In the genomic region with DNA sequence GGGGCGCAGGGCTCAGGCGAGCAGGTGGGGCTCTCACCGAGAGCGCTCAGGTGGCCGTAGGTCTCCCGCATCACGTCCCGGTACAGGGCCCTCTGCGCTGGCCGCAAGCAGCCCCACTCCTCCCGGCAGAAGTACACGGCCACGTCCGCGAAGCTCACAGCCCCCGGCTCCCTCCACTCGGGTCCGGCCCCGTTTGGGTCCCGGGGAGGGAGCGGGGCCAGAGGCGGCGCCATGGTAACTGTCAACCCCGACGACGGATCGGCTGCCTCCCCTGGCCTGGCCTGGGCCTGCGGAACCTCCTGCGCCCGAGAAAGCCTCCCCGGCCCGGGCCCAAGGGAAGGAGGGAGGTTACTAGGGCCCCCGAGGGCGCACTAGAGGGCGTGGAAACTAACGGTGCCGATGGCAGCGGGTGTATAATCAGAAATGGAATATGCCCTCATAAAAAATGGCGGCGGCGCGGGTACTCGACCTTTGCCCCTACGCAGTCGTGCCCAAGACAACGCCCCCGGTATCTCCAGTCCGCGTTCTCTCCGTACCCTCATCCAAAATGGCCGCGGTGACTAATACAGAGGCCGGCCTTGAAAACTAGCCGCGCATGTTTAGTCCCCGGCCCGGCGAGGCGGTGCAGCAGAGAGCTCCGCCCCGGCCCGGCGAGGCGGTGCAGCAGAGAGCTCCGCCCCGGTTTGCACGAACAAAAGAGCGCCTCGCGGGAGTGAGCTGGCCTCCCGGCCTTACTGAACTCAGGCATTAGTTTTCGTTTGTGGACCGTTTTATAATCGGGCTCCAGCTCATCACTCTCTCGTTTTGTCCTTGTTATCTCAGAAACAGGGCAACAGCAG, we compare ENCODE assay signal across 8 cellular contexts. TPM values are rescaled to one million over a fixed set of nuclear protein-coding genes. Genes with fewer than 3 reads are reported as not detected.
A peak's percentile ranks its signal among the peaks of the same experiment; 100 is the strongest.
DNase-seq lines count a peak whose midpoint lies in the region; FAIRE-seq and TF ChIP-seq lines count a peak whose summit lies in the region.

A gene (minus strand): TSS at position 425 of the 839 bp plus-strand sequence. CDS start 192 bp downstream, at position 233.

- peaks cover 14 to 27% of the 10 kb centered on the region in 2 experiments for H3K4me1 Mint-ChIP-seq in H9

- H2BK120ac ChIP-seq in H9 (ENCODE audit: low read depth, low read length, poor library complexity, severe bottlenecking): no peak within 1 kb of the TSS

- H3K18ac ChIP-seq in H9 (ENCODE audit: insufficient read length, low read depth, low read length): peak within 1 kb of the TSS; percentile 72

- H2BK15ac ChIP-seq in H9 (ENCODE audit: low read depth, low read length): 0 out of 2 replicates have a peak within 1 kb of the TSS, but pooled peaks have one; percentile 86

- H3K27ac Mint-ChIP-seq in H9: peak within 1 kb of the TSS; percentile 94 to 97 (median 96); a peak in 6 of 7 replicates

- no peaks in the 10 kb centered on the region for H3K36me3 ChIP-seq in MM.1S (replicated peaks; ENCODE audit: insufficient read depth, low read length)
- H3K36me3 ChIP-seq in neural cell (ENCODE audit: insufficient read depth, low read length): no peaks in the 10 kb centered on the region
- H3K36me3 ChIP-seq in stomach: peaks cover 13 to 32% (median 32%) of the 10 kb centered on the region in 4 donors

- peak; percentile 99 for FAIRE-seq in G401.6 (lab: Jason Lieb, UNC)

- H3K23ac ChIP-seq in H9 (ENCODE audit: insufficient read length, low read depth, low read length): no peak within 1 kb of the TSS

- H3F3A ChIP-seq in MM.1S (ENCODE audit: insufficient read depth, low read length) (peaks cover 10% of the 10 kb centered on the region), neural cell (ENCODE audit: insufficient read depth, low read length, poor library complexity, severe bottlenecking) (no peaks in the 10 kb centered on the region)

- H3T11ph ChIP-seq in H9 (ENCODE audit: low read length): no peak within 1 kb of the TSS

- no peak within 1 kb of the TSS for H3K56ac ChIP-seq in H9 (ENCODE audit: insufficient read length, low read depth, low read length)

- no peak within 1 kb of the TSS for H2BK12ac ChIP-seq in H9 (ENCODE audit: insufficient read length, low read depth, low read length)

- H2AFZ ChIP-seq in H9 (ENCODE audit: low read length): no peak within 1 kb of the TSS
- H2AFZ ChIP-seq in MM.1S (ENCODE audit: low read length): peak within 1 kb of the TSS; percentile 94
- peak within 1 kb of the TSS; percentile 95 for H2AFZ ChIP-seq in neural cell (ENCODE audit: low read depth, low read length)

- peak; percentile 48 for TF ChIP-seq RAD21 in neural cell (conservative IDR thresholded peaks at IDR 0.05)

- no peaks in the 10 kb centered on the region for H3K9me3 ChIP-seq in H9 (ENCODE audit: control insufficient read depth, low read depth, low read length)
- no peaks in the 10 kb centered on the region for H3K9me3 ChIP-seq in MM.1S (replicated peaks; ENCODE audit: insufficient read depth, low read length)
- H3K9me3 ChIP-seq in neural cell (ENCODE audit: low read length): no peaks in the 10 kb centered on the region
- no peaks in the 10 kb centered on the region for H3K9me3 ChIP-seq in stomach

- TF ChIP-seq EP300 in neural cell (conservative IDR thresholded peaks at IDR 0.05; ENCODE audit: poor library complexity, severe bottlenecking) (peak; percentile 57), stomach (IDR thresholded peaks at IDR 0.05) (no peak)

- peak within 1 kb of the TSS; percentile 67 for H3K9ac ChIP-seq in H9 (ENCODE audit: extremely low read depth, insufficient read length, low read length)
- peak within 1 kb of the TSS; percentile 90 for H3K9ac ChIP-seq in MM.1S (ENCODE audit: low read length)
- peak within 1 kb of the TSS; percentile 98 for H3K9ac ChIP-seq in neural cell (ENCODE audit: low read length)

- H3K36me3 Mint-ChIP-seq in H9 (ENCODE audit: insufficient read depth in 1 of 3, low read depth in 3 of 3): peaks cover 5 to 25% (median 23%) of the 10 kb centered on the region in 3 experiments

- no peak within 1 kb of the TSS for H3K4ac ChIP-seq in H9 (ENCODE audit: low read depth, low read length)

- WGBS in H9 (ENCODE audit: extremely low coverage, insufficient read length, low lambda C conversion rate): no CpG with 5 or more reads among the region's 75 CpGs
- 0% methylated on average over 12 to 75 of the region's 75 CpGs for whole genome bisulfite sequencing in stomach, 5 donors

- H3K23me2 ChIP-seq in H9 (ENCODE audit: insufficient read length, low read depth, low read length, poor library complexity, severe bottlenecking): peaks cover 8% of the 10 kb centered on the region

- peak within 1 kb of the TSS; percentile 29 for H4K5ac ChIP-seq in H9 (ENCODE audit: insufficient read length, low read depth, low read length)

- no peak for TF ChIP-seq CTCF in H9 (conservative IDR thresholded peaks at IDR 0.05)
- no peak; the same call in 1 of the 2 replicates for TF ChIP-seq CTCF in MM.1S (IDR thresholded peaks at IDR 0.05; ENCODE audit: low read length)
- TF ChIP-seq CTCF in neural cell (IDR thresholded peaks at IDR 0.05; ENCODE audit: poor library complexity, severe bottlenecking): peak; percentile 43
- peak in 1 of 7 experiments; percentile 6 for TF ChIP-seq CTCF in stomach (IDR thresholded peaks at IDR 0.05)

- peak in 1 of 4 donors; percentile 12 for TF ChIP-seq POLR2A in stomach (IDR thresholded peaks at IDR 0.05)

- peak; percentile 97 for DNase-seq in H9
- DNase-seq in MM.1S: peak; percentile 97
- peak; percentile 74 for DNase-seq in SIG-M5 (lab: John Stamatoyannopoulos, UW)
- peak; percentile 81 for DNase-seq in activated gamma-delta T cell (lab: John Stamatoyannopoulos, UW)
- DNase-seq in fibroblast of the conjunctiva (ENCODE audit: low read depth): peak; percentile 95
- DNase-seq in stomach: peak; percentile 99

- no peaks in the 10 kb centered on the region for H3K27me3 ChIP-seq in H9 (ENCODE audit: insufficient read depth, low read length)
- no peaks in the 10 kb centered on the region for H3K27me3 ChIP-seq in MM.1S (replicated peaks; ENCODE audit: insufficient read depth, low read length)
- H3K27me3 ChIP-seq in neural cell (ENCODE audit: insufficient read depth, low read depth, low read length): no peaks in the 10 kb centered on the region
- H3K27me3 ChIP-seq in stomach: no peaks in the 10 kb centered on the region

- H2BK20ac ChIP-seq in H9 (ENCODE audit: low read depth, low read length, poor library complexity, severe bottlenecking): no peak within 1 kb of the TSS

- peak within 1 kb of the TSS; percentile 60 for H3K14ac ChIP-seq in H9 (ENCODE audit: insufficient read depth, low read length)

- no peak within 1 kb of the TSS for H4K91ac ChIP-seq in H9 (ENCODE audit: insufficient read length, low read depth, low read length)

- no peaks in the 10 kb centered on the region for H3K79me1 ChIP-seq in H9 (ENCODE audit: insufficient read depth, low read depth, low read length, poor library complexity, severe bottlenecking)

- no peaks in the 10 kb centered on the region for H4K20me1 ChIP-seq in H9 (ENCODE audit: control insufficient read depth, insufficient read depth, insufficient read length)
- H4K20me1 ChIP-seq in MM.1S (ENCODE audit: insufficient read depth, low read length): no peaks in the 10 kb centered on the region
- no peaks in the 10 kb centered on the region for H4K20me1 ChIP-seq in neural cell (ENCODE audit: insufficient read depth)

- peak within 1 kb of the TSS; percentile 80 for H3K4me3 ChIP-seq in MM.1S (ENCODE audit: low read length)
- peak within 1 kb of the TSS; percentile 89 for H3K4me3 ChIP-seq in neural cell (ENCODE audit: low read length)
- H3K4me3 ChIP-seq in stomach: peak within 1 kb of the TSS; percentile 72 to 84 (median 78)

- H3K4me1 ChIP-seq in H9 (ENCODE audit: insufficient read depth, low read length): no peaks in the 10 kb centered on the region; the same call in 1 of the 2 replicates
- H3K4me1 ChIP-seq in MM.1S (ENCODE audit: low read length): no peaks in the 10 kb centered on the region
- H3K4me1 ChIP-seq in stomach: peaks cover 7 to 75% (median 59%) of the 10 kb centered on the region in 4 donors

- no peaks in the 10 kb centered on the region for H3K9me2 ChIP-seq in MM.1S (replicated peaks; ENCODE audit: insufficient read depth, low read length)
- no peaks in the 10 kb centered on the region for H3K9me2 ChIP-seq in neural cell (ENCODE audit: insufficient read depth, low read length)

- H3K9me3 Mint-ChIP-seq in H9: no peaks in the 10 kb centered on the region

- H3K27me3 Mint-ChIP-seq in H9 (ENCODE audit: low read depth): no peaks in the 10 kb centered on the region

- H3K79me2 ChIP-seq in H9 (ENCODE audit: insufficient read depth, low read length): no peaks in the 10 kb centered on the region
- H3K79me2 ChIP-seq in MM.1S (ENCODE audit: low read length): peaks cover 30% of the 10 kb centered on the region
- H3K79me2 ChIP-seq in neural cell (replicated peaks; ENCODE audit: insufficient read depth, low read length): peaks cover 7% of the 10 kb centered on the region

- intact Hi-C loops in stomach (cut with DNase I; ENCODE audit: low total_unique reads): no loop called here

- no peak within 1 kb of the TSS for H4K8ac ChIP-seq in H9 (replicated peaks; ENCODE audit: insufficient read length, low read depth, low read length)

- H3K4me3 Mint-ChIP-seq in H9: peak within 1 kb of the TSS; percentile 73 to 86

- H2AK5ac ChIP-seq in H9 (ENCODE audit: insufficient read length, low read length): no peak within 1 kb of the TSS

- H2BK5ac ChIP-seq in H9 (ENCODE audit: insufficient read length, low read length): no peak within 1 kb of the TSS

- peak within 1 kb of the TSS; percentile 87 for H3K4me2 ChIP-seq in H9 (ENCODE audit: insufficient read depth, insufficient read length, low read length)
- peak within 1 kb of the TSS; percentile 76 for H3K4me2 ChIP-seq in MM.1S (ENCODE audit: low read depth, low read length)
- peak within 1 kb of the TSS; percentile 78 for H3K4me2 ChIP-seq in neural cell (ENCODE audit: low read length)

- peak within 1 kb of the TSS; percentile 83 for H3K27ac ChIP-seq in H9 (ENCODE audit: insufficient read length, low read depth, low read length)
- H3K27ac ChIP-seq in MM.1S (ENCODE audit: low read length): peak within 1 kb of the TSS; percentile 83
- peak within 1 kb of the TSS; percentile 97 for H3K27ac ChIP-seq in neural cell (ENCODE audit: low read length)
- H3K27ac ChIP-seq in stomach: peak within 1 kb of the TSS; percentile 91 to 98 (median 96)

TF ChIP-seq in neural cell, 6 proteins besides CTCF, POLR2A, EP300 and RAD21 (continues in another document):
- TF ChIP-seq POLR2AphosphoS5 (IDR thresholded peaks at IDR 0.05): peak; percentile 58

RNA-seq across cellular contexts. Expression of the gene that starts here (rescaled TPM):
- total RNA-seq in H9 (2021) (11.2 and 11.4 TPM in 2 replicates), stomach (100 to 1,000 TPM in 1 of 5 donors, 10 to 100 TPM in 3, 1 to 10 TPM in 1; 3.5 to 107 (median 13.4) TPM)
- polyA plus RNA-seq in neural cell (10.5 and 14.9 TPM in 2 replicates), stomach (1 to 10 TPM; 3.9 to 7.8 (median 6.8) TPM)
- 26.3 and 28.1 TPM in 2 replicates for polyA minus RNA-seq in neural cell

Comparison
In these comparisons a context has a peak if more than half of its experiments do, and no peak if none do; other contexts are left out.
1. Peak in every context shown above with its lines: DNase-seq, H3K4me3 ChIP-seq and H3K27ac ChIP-seq.